Comparison of ENCODE assay signal across 18 cellular contexts in the genomic region with DNA sequence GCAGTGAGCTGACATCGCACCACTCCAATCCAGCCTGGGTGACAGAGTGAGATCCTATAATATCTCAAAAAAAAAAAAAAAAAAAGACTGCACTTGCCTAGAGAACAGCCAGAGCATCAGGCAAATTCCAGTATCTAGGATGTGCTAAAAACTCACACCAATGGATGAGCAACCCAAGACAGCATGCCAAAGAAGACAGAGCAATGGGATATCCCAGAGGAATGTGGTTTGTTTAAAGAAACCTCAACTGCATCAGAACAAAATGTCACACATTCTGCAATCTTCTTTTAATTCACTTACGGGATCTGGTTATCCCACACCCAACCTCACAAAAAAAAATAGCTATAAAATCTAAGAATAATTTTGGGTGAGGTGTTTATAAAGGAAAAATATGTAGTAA. TPM values are rescaled to one million over a fixed set of nuclear protein-coding genes. Genes with fewer than 3 reads are reported as not detected.
"Had no signal": no experiment of that assay in that cellular context is flagged by ENCODE, and none has a peak within 500 bp of the region (broad histone marks: within the 10 kb centered on the region; RNA-seq: fewer than 3 reads in every experiment).

No MANE protein-coding gene starts in this region.

- DNase-seq: activated CD4-positive, alpha-beta T cell treated with anti-CD3 and anti-CD28 coated beads, Interleukin-2, amount 50 U/mL, for 48 hours; activated CD4-positive, CD25-positive, alpha-beta regulatory T cell treated with anti-CD3 and anti-CD28 coated beads, Interleukin-2, amount 50 U/mL, for 72 hours; activated gamma-delta T cell; activated T-cell treated with anti-CD3 and anti-CD28 coated beads, Interleukin-2, amount 50 U/mL, for 48 hours; anterior cingulate cortex; endodermal cell; erythroblast; foreskin melanocyte; kidney; left ventricle myocardium superior; naive B cell; right cardiac atrium; stimulated activated CD4-positive, alpha-beta T cell treated with anti-CD3 and anti-CD28 coated beads, Interleukin-2, amount 100 ng/mL, for 24 hours; stimulated activated naive CD4-positive, alpha-beta T cell; T-helper 2 cell; testis had no signal

- H3K4me3 ChIP-seq: testis had no signal

- ATAC-seq: left ventricle myocardium superior, right cardiac atrium had no signal

- H3K27me3 ChIP-seq: testis had no signal

- H3K9me3 ChIP-seq: neutrophil, testis had no signal

- H3K4me1 ChIP-seq: testis had no signal

- H3K36me3 ChIP-seq: neutrophil had no signal

- H3K27ac ChIP-seq: neutrophil, testis had no signal

RNA-seq across cellular contexts. Expression of gene KCNH1, which starts 7.3 kb away (rescaled TPM):
- total RNA-seq: dermis microvascular lymphatic vessel endothelial cell, left ventricle myocardium superior, right cardiac atrium had no signal
